41 cellular contexts compared by ENCODE assay signal in the genomic region with DNA sequence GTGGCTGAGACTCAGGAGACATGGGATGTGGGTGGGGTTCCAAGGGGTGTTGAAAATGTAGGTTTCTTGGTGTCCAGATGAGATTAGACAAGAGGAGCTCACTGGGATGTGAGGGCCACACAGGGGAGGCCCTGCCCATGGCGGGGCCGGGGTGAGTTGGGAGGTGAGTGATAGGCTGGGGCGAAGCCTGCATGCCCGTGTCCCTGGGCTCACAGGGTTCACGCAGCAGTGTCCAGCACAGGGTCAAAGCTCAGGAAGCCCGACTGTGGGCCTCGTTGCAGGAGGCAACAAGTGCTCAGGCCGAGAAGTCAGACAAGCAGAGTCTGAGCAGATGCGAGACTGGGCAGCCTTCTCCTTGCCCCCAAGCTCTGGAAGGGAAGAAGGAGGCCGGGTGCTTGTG. TPM values are rescaled to one million over a fixed set of nuclear protein-coding genes. Genes with fewer than 3 reads are reported as not detected.
DNase-seq lines count a peak whose midpoint lies in the region; ATAC-seq, FAIRE-seq and TF ChIP-seq lines count a peak whose summit lies in the region.
"Had no signal": no experiment of that assay in that cellular context is flagged by ENCODE, and none has a peak within 500 bp of the region (broad histone marks: within the 10 kb centered on the region; RNA-seq: fewer than 3 reads in every experiment).

No MANE protein-coding gene starts in this region.

- no peak overlapping the region for H3K4me2 ChIP-seq in HepG2 (ENCODE audit: low read depth, low read length)
- H3K4me2 ChIP-seq: SK-N-SH had no signal

- no peaks in the 10 kb centered on the region for H3K9me3 Mint-ChIP-seq in activated CD8-positive, alpha-beta T cell treated with anti-CD3 and anti-CD28 coated beads, Interleukin-2, amount 10 ng/mL, durations not matched to agents 7 days and 5 days (ENCODE audit: insufficient read depth)
- H3K9me3 Mint-ChIP-seq in activated CD8-positive, alpha-beta T cell treated with anti-CD3 and anti-CD28 coated beads for 36 hours, result no peaks in the 10 kb centered on the region
- H3K9me3 Mint-ChIP-seq in WTC11, result no peaks in the 10 kb centered on the region
- H3K9me3 Mint-ChIP-seq: activated B cell treated with CpG ODN at 0.5 μM for 24 hours; activated naive CD4-positive, alpha-beta T cell treated with anti-CD3 and anti-CD28 coated beads for 36 hours; activated T-helper 1 cell treated with anti-CD3 and anti-CD28 coated beads, Interleukin-12 subunit alpha, Interleukin-12 subunit beta, Interleukin-2, Interleukin-4 antibody, amounts not matched to agents 30 ng/mL and 10 ng/mL and 1 ng/mL, durations not matched to agents 14 hours and 24 hours and 36 hours; stimulated activated effector memory CD8-positive, alpha-beta T cell treated with anti-CD3 and anti-CD28 coated beads, Interleukin-12 subunit alpha, Interleukin-12 subunit beta, amount 100 ng/mL, for 72 hours; type B pancreatic cell had no signal

- no peaks in the 10 kb centered on the region for H4K20me1 ChIP-seq in HepG2 (ENCODE audit: insufficient read depth, low read length)

- CTCF ChIA-PET in activated CD8-positive, alpha-beta T cell treated with anti-CD3 and anti-CD28 coated beads, Interleukin-2, amount 10 ng/mL, durations not matched to agents 7 days and 5 days (lab: Charles Lee), result interaction anchor here (0.8 kb wide), 1 partner anchor 16 kb away, joined by 3 read pairs; no protein-coding TSS in a partner anchor
- CTCF ChIA-PET in activated CD8-positive, alpha-beta T cell treated with anti-CD3 and anti-CD28 coated beads for 36 hours (lab: Charles Lee), result interaction anchor here (3.7 kb wide), 1 partner anchor 9 kb away, joined by 23 read pairs; no protein-coding TSS in a partner anchor
- CTCF ChIA-PET in WTC11 (lab: Charles Lee), result interaction anchor here (0.6 to 1.5 kb wide), 7 partner anchors 9 to 469 kb away, joined by 3 to 5 read pairs (median 4); no protein-coding TSS in a partner anchor
- CTCF ChIA-PET in HepG2 (lab: Yijun Ruan, JAX; ENCODE audit: low intra/inter-chr PET ratio, low total read pairs), result interaction anchor here (1.5 kb wide), 1 partner anchor 10 kb away, joined by 5 read pairs; no protein-coding TSS in a partner anchor

- no peak overlapping the region for H2AFZ ChIP-seq in HepG2 (ENCODE audit: low read length)

- no peak for ATAC-seq in activated CD8-positive, alpha-beta T cell treated with anti-CD3 and anti-CD28 coated beads, Interleukin-2, amount 10 ng/mL, durations not matched to agents 7 days and 5 days
- no peak for ATAC-seq in activated CD8-positive, alpha-beta T cell treated with anti-CD3 and anti-CD28 coated beads for 36 hours
- ATAC-seq in WTC11 (no peak), HepG2 (peak; percentile 50), HG03342 (IDR thresholded peaks at IDR 0.05; ENCODE audit: unreplicated experiment) (no peak)
- ATAC-seq: left ventricle myocardium superior; naive thymus-derived CD4-positive, alpha-beta T cell; psoas muscle; stimulated activated effector memory CD8-positive, alpha-beta T cell treated with anti-CD3 and anti-CD28 coated beads, Interleukin-12 subunit alpha, Interleukin-12 subunit beta, amount 100 ng/mL, for 72 hours had no signal

- 64% methylated on average over 8 of the region's 10 CpGs for WGBS in HepG2 (ENCODE audit: low lambda C conversion rate)
- 94% methylated on average over 10 of the region's 10 CpGs for WGBS in sigmoid colon, 2 donors

- in situ Hi-C loops in HepG2 (cut with HindIII; ENCODE audit: extremely low pct_ligation_motif_present, low pct_unique_long_range_greater_than_20kb), result no loop called here

- no TSS peak for BruUV-seq in HepG2 (replicated peaks; lab: Mats Ljungman, UMichigan)

- H3K27me3 Mint-ChIP-seq in activated CD8-positive, alpha-beta T cell treated with anti-CD3 and anti-CD28 coated beads, Interleukin-2, amount 10 ng/mL, durations not matched to agents 7 days and 5 days (ENCODE audit: low read depth), result no peaks in the 10 kb centered on the region
- no peaks in the 10 kb centered on the region for H3K27me3 Mint-ChIP-seq in activated CD8-positive, alpha-beta T cell treated with anti-CD3 and anti-CD28 coated beads for 36 hours
- H3K27me3 Mint-ChIP-seq in WTC11 (ENCODE audit: low read depth), result no peaks in the 10 kb centered on the region
- H3K27me3 Mint-ChIP-seq: activated B cell treated with CpG ODN at 0.5 μM for 24 hours; naive thymus-derived CD4-positive, alpha-beta T cell; type B pancreatic cell had no signal

- no peak overlapping the region for H3K4me3 Mint-ChIP-seq in activated CD8-positive, alpha-beta T cell treated with anti-CD3 and anti-CD28 coated beads, Interleukin-2, amount 10 ng/mL, durations not matched to agents 7 days and 5 days
- H3K4me3 Mint-ChIP-seq in activated CD8-positive, alpha-beta T cell treated with anti-CD3 and anti-CD28 coated beads for 36 hours, result no peak overlapping the region
- H3K4me3 Mint-ChIP-seq in WTC11, result no peak overlapping the region
- H3K4me3 Mint-ChIP-seq: activated B cell treated with CpG ODN at 0.5 μM for 24 hours; activated naive CD4-positive, alpha-beta T cell treated with anti-CD3 and anti-CD28 coated beads for 36 hours; activated T-helper 1 cell treated with anti-CD3 and anti-CD28 coated beads, Interleukin-12 subunit alpha, Interleukin-12 subunit beta, Interleukin-2, Interleukin-4 antibody, amounts not matched to agents 30 ng/mL and 10 ng/mL and 1 ng/mL, durations not matched to agents 14 hours and 24 hours and 36 hours; naive thymus-derived CD4-positive, alpha-beta T cell; stimulated activated effector memory CD8-positive, alpha-beta T cell treated with anti-CD3 and anti-CD28 coated beads, Interleukin-12 subunit alpha, Interleukin-12 subunit beta, amount 100 ng/mL, for 72 hours; type B pancreatic cell had no signal

- no peaks in the 10 kb centered on the region for H3K4me1 Mint-ChIP-seq in activated CD8-positive, alpha-beta T cell treated with anti-CD3 and anti-CD28 coated beads, Interleukin-2, amount 10 ng/mL, durations not matched to agents 7 days and 5 days (ENCODE audit: low read depth)
- no peaks in the 10 kb centered on the region for H3K4me1 Mint-ChIP-seq in activated CD8-positive, alpha-beta T cell treated with anti-CD3 and anti-CD28 coated beads for 36 hours (ENCODE audit: low read depth)
- H3K4me1 Mint-ChIP-seq in WTC11, result no peaks in the 10 kb centered on the region
- H3K4me1 Mint-ChIP-seq: activated B cell treated with CpG ODN at 0.5 μM for 24 hours; stimulated activated effector memory CD8-positive, alpha-beta T cell treated with anti-CD3 and anti-CD28 coated beads, Interleukin-12 subunit alpha, Interleukin-12 subunit beta, amount 100 ng/mL, for 72 hours had no signal

- DNase-seq in activated CD8-positive, alpha-beta T cell treated with anti-CD3 and anti-CD28 coated beads, Interleukin-2, amount 10 ng/mL, durations not matched to agents 7 days and 5 days, result no peak
- no peak for DNase-seq in activated CD8-positive, alpha-beta T cell treated with anti-CD3 and anti-CD28 coated beads for 36 hours
- DNase-seq in WTC11 (ENCODE audit: low spot score), result no peak
- no peak for DNase-seq in HepG2 (ENCODE audit: low spot score)
- peak; percentile 45 for DNase-seq in sigmoid colon
- no peak for DNase-seq in stimulated activated CD4-positive, alpha-beta T cell treated with anti-CD3 and anti-CD28 coated beads, Interleukin-4, amount 100 ng/mL, for 24 hours
- no peak for DNase-seq in kidney glomerular epithelial cell (lab: John Stamatoyannopoulos, UW)
- DNase-seq: 8988T; activated B cell treated with CpG ODN at 0.5 μM for 24 hours; activated CD4-positive, alpha-beta T cell treated with anti-CD3 and anti-CD28 coated beads, Interleukin-2, amount 50 U/mL, for 1 hour; activated naive CD4-positive, alpha-beta T cell treated with anti-CD3 and anti-CD28 coated beads for 36 hours; anterior cingulate cortex; colonic mucosa; COR-L47; DMS79; effector CD8-positive, alpha-beta T cell; GDM1; HCEC 1CT; hippocampal formation; KG1; left ventricle myocardium superior; midbrain; naive thymus-derived CD4-positive, alpha-beta T cell; NCI-H1417; NCI-H2029; NCI-H524 treated with DMSO at 0.1 percent for 48 hours; nucleus accumbens; OCI-M1; psoas muscle; SK-N-SH; stimulated activated CD4-positive, alpha-beta T cell treated with anti-CD3 and anti-CD28 coated beads, Interleukin-15, amount 100 ng/mL, for 24 hours; substantia nigra had no signal

- TF ChIP-seq CTCF in activated CD8-positive, alpha-beta T cell treated with anti-CD3 and anti-CD28 coated beads for 36 hours (IDR thresholded peaks at IDR 0.05), result no peak
- TF ChIP-seq CTCF in WTC11 (IDR thresholded peaks at IDR 0.05), result no peak
- TF ChIP-seq CTCF in HepG2 (CRISPR knock-in tag; IDR thresholded peaks at IDR 0.05), result no peak
- no peak for TF ChIP-seq CTCF in sigmoid colon (IDR thresholded peaks at IDR 0.05)

- H3K79me2 ChIP-seq in HepG2 (ENCODE audit: insufficient read depth, low read length), result no peaks in the 10 kb centered on the region

- H3K27me3 ChIP-seq in HepG2 (ENCODE audit: control insufficient read depth in 1 of 2, insufficient read depth in 2 of 2, low read length in 2 of 2) (no peaks in the 10 kb centered on the region), sigmoid colon (no peaks in the 10 kb centered on the region)
- H3K27me3 ChIP-seq: colonic mucosa had no signal

- H3K4me1 ChIP-seq in HepG2 (ENCODE audit: insufficient read depth, low read length), result peaks cover 11% of the 10 kb centered on the region
- H3K4me1 ChIP-seq in sigmoid colon, result peaks cover 0 to 9% (median 0%) of the 10 kb centered on the region in 4 donors
- H3K4me1 ChIP-seq: colonic mucosa, psoas muscle had no signal

- TF ChIP-seq EP300 in HepG2 (IDR thresholded peaks at IDR 0.05; ENCODE audit: low read depth in 2 of 2, low read length in 2 of 2) (no peak), HepG2 (CRISPR knock-in tag; IDR thresholded peaks at IDR 0.05; ENCODE audit: borderline replicate concordance) (no peak), sigmoid colon (IDR thresholded peaks at IDR 0.05) (no peak)

- POLR2A ChIA-PET in activated CD8-positive, alpha-beta T cell treated with anti-CD3 and anti-CD28 coated beads, Interleukin-2, amount 10 ng/mL, durations not matched to agents 7 days and 5 days (lab: Charles Lee), result no interaction called here
- POLR2A ChIA-PET in activated CD8-positive, alpha-beta T cell treated with anti-CD3 and anti-CD28 coated beads for 36 hours (lab: Charles Lee), result interaction anchor here (0.6 to 1.0 kb wide), 3 partner anchors 20 to 84 kb away, joined by 3 to 4 read pairs (median 3); no protein-coding TSS in a partner anchor
- POLR2A ChIA-PET in WTC11 (lab: Charles Lee), result no interaction called here
- POLR2A ChIA-PET in HepG2 (lab: Yijun Ruan, JAX), result no interaction called here

- peak overlapping the region; percentile 8 for H3K27ac Mint-ChIP-seq in activated CD8-positive, alpha-beta T cell treated with anti-CD3 and anti-CD28 coated beads, Interleukin-2, amount 10 ng/mL, durations not matched to agents 7 days and 5 days
- H3K27ac Mint-ChIP-seq in activated CD8-positive, alpha-beta T cell treated with anti-CD3 and anti-CD28 coated beads for 36 hours, result no peak overlapping the region
- H3K27ac Mint-ChIP-seq in WTC11, result peak overlapping the region; percentile 70; the same call in 1 of the 2 replicates
- H3K27ac Mint-ChIP-seq: activated B cell treated with CpG ODN at 0.5 μM for 24 hours; activated naive CD4-positive, alpha-beta T cell treated with anti-CD3 and anti-CD28 coated beads for 36 hours; activated T-helper 1 cell treated with anti-CD3 and anti-CD28 coated beads, Interleukin-12 subunit alpha, Interleukin-12 subunit beta, Interleukin-2, Interleukin-4 antibody, amounts not matched to agents 30 ng/mL and 10 ng/mL and 1 ng/mL, durations not matched to agents 14 hours and 24 hours and 36 hours; stimulated activated effector memory CD8-positive, alpha-beta T cell treated with anti-CD3 and anti-CD28 coated beads, Interleukin-12 subunit alpha, Interleukin-12 subunit beta, amount 100 ng/mL, for 72 hours; type B pancreatic cell had no signal

- H3K36me3 ChIP-seq in HepG2 (replicated peaks in 1 of 2; ENCODE audit: control insufficient read depth in 1 of 2, insufficient read depth in 2 of 2, low read length in 2 of 2) (peaks cover 17 to 74% of the 10 kb centered on the region in 2 experiments), sigmoid colon (peaks cover 41 to 92% (median 72%) of the 10 kb centered on the region in 4 donors)

- no peak for FAIRE-seq in HepG2 (lab: Jason Lieb, UNC)

- no peak for TF ChIP-seq POLR2A in HepG2 (IDR thresholded peaks at IDR 0.05; ENCODE audit: insufficient read depth in 1 of 2, low read depth in 2 of 2, low read length in 2 of 2)
- TF ChIP-seq POLR2A in sigmoid colon (IDR thresholded peaks at IDR 0.05), result no peak

- no peaks in the 10 kb centered on the region for H3K9me3 ChIP-seq in HepG2 (ENCODE audit: low read length)
- no peaks in the 10 kb centered on the region for H3K9me3 ChIP-seq in sigmoid colon
- H3K9me3 ChIP-seq: colonic mucosa, psoas muscle, SK-N-SH had no signal

- intact Hi-C loops in activated CD8-positive, alpha-beta T cell treated with anti-CD3 and anti-CD28 coated beads for 36 hours (cut with micrococcal nuclease), result no loop called here
- intact Hi-C loops in HepG2 (cut with micrococcal nuclease; ENCODE audit: unreplicated experiment) (no loop called here), sigmoid colon (cut with DNase I) (no loop called here)

- no peak overlapping the region for H3K9ac ChIP-seq in HepG2 (ENCODE audit: insufficient read depth, low read depth, low read length)
- H3K9ac ChIP-seq: SK-N-SH had no signal

- H3K27ac ChIP-seq in HepG2 (ENCODE audit: extremely low read length, insufficient read depth, low read length) (no peak overlapping the region), sigmoid colon (no peak overlapping the region)
- H3K27ac ChIP-seq: C4-2B, colonic mucosa, epithelial cell of prostate, psoas muscle had no signal

- H3K4me3 ChIP-seq in HepG2 (replicated peaks in 1 of 3; ENCODE audit: insufficient read depth in 1 of 3, low read depth in 2 of 3, low read length in 3 of 3) (no peak overlapping the region), sigmoid colon (no peak overlapping the region)
- H3K4me3 ChIP-seq: colonic mucosa, psoas muscle had no signal

- peaks cover 66% of the 10 kb centered on the region for H3K36me3 Mint-ChIP-seq in activated CD8-positive, alpha-beta T cell treated with anti-CD3 and anti-CD28 coated beads, Interleukin-2, amount 10 ng/mL, durations not matched to agents 7 days and 5 days (ENCODE audit: low read depth)
- peaks cover 63% of the 10 kb centered on the region for H3K36me3 Mint-ChIP-seq in activated CD8-positive, alpha-beta T cell treated with anti-CD3 and anti-CD28 coated beads for 36 hours (ENCODE audit: low read depth)
- peaks cover 62% of the 10 kb centered on the region for H3K36me3 Mint-ChIP-seq in WTC11

- no peak for TF ChIP-seq RAD21 in HepG2 (CRISPR knock-in tag; IDR thresholded peaks at IDR 0.05)

RNA-seq across cellular contexts. Expression of gene CCDC8, which starts 27.2 kb away (rescaled TPM):
- total RNA-seq in activated CD8-positive, alpha-beta T cell treated with anti-CD3 and anti-CD28 coated beads, Interleukin-2, amount 10 ng/mL, durations not matched to agents 7 days and 5 days, result not detected
- not detected for total RNA-seq in activated CD8-positive, alpha-beta T cell treated with anti-CD3 and anti-CD28 coated beads for 36 hours
- total RNA-seq in WTC11 (2021) (25.2 to 27.2 TPM (median 25.7 TPM) in 3 replicates), HepG2 (2016; rRNA removed; fragmentation: Illumina TruSeq; extraction: Trizol) (0.04 TPM in 1 of 2 replicates, not detected in the other), sigmoid colon (1 to 10 TPM; 3.5 to 6.1 (median 5.2) TPM)
- total RNA-seq in HepG2 (2016; cell fraction: cytosol; rRNA removed; fragmentation: Illumina TruSeq; extraction: Trizol; ENCODE audit: low read depth), result not detected in 2 replicates
- 0.06 TPM in 1 of 2 replicates, not detected in the other for total RNA-seq in HepG2 (2016; cell fraction: insoluble cytoplasmic fraction; rRNA removed; fragmentation: Illumina TruSeq; extraction: Trizol)
- total RNA-seq in HepG2 (2016; cell fraction: membrane; rRNA removed; fragmentation: Illumina TruSeq; extraction: Trizol), result not detected in 2 replicates
- not detected in 2 replicates for total RNA-seq in HepG2 (2016; cell fraction: nucleus; rRNA removed; fragmentation: Illumina TruSeq; extraction: Trizol)
- polyA plus RNA-seq in HepG2 (2011; rRNA removed) (not detected in 2 replicates), sigmoid colon (1 to 10 TPM in 2 of 3 donors, under 1 TPM in 1; 0.69 to 2.4 (median 1.9) TPM)
- polyA plus RNA-seq in HepG2 (2011; cell fraction: cytosol; rRNA removed), result not detected in 2 replicates
- polyA plus RNA-seq in HepG2 (2011; cell fraction: nucleus; rRNA removed), result not detected in 2 replicates
- polyA plus RNA-seq in HepG2 (2012), result not detected in 2 replicates
- not detected in 2 replicates for polyA plus RNA-seq in HepG2 (2016; cell fraction: cytosol; fragmentation: Illumina TruSeq; extraction: Trizol; ENCODE audit: low read depth)
- not detected in 2 replicates for polyA plus RNA-seq in HepG2 (2016; cell fraction: insoluble cytoplasmic fraction; fragmentation: Illumina TruSeq; extraction: Trizol; ENCODE audit: low read depth)
- polyA plus RNA-seq in HepG2 (2016; cell fraction: membrane; fragmentation: Illumina TruSeq; extraction: Trizol; ENCODE audit: low read depth), result not detected in 2 replicates
- polyA plus RNA-seq in HepG2 (2016; cell fraction: nucleus; fragmentation: Illumina TruSeq; extraction: Trizol; ENCODE audit: insufficient read depth, low read depth), result not detected in 2 replicates
- polyA minus RNA-seq in HepG2 (2011; rRNA and poly(A)+ RNA removed; ENCODE audit: low replicate concordance), result not detected in 2 replicates
- polyA minus RNA-seq in HepG2 (2011; cell fraction: cytosol; rRNA and poly(A)+ RNA removed), result not detected in 2 replicates
- polyA minus RNA-seq in HepG2 (2011; cell fraction: nucleus; rRNA and poly(A)+ RNA removed), result not detected in 2 replicates
- total RNA-seq: activated B cell treated with CpG ODN at 0.5 μM for 24 hours; activated naive CD4-positive, alpha-beta T cell treated with anti-CD3 and anti-CD28 coated beads for 36 hours; activated T-helper 1 cell treated with anti-CD3 and anti-CD28 coated beads, Interleukin-12 subunit alpha, Interleukin-12 subunit beta, Interleukin-2, Interleukin-4 antibody, amounts not matched to agents 30 ng/mL and 10 ng/mL and 1 ng/mL, durations not matched to agents 14 hours and 24 hours and 36 hours; MCF 10A; naive thymus-derived CD4-positive, alpha-beta T cell; T-helper 1 cell treated with Interleukin-12 subunit alpha and Interleukin-12 subunit beta and Interleukin-4 antibody, amounts not matched to agents 30 ng/mL and 1 ng/mL, for 36 hours had no signal
- polyA plus RNA-seq: naive thymus-derived CD4-positive, alpha-beta T cell had no signal

RNA-seq across cellular contexts. Expression of gene PPP5C, which starts 39.3 kb away (rescaled TPM):
- total RNA-seq in activated CD8-positive, alpha-beta T cell treated with anti-CD3 and anti-CD28 coated beads, Interleukin-2, amount 10 ng/mL, durations not matched to agents 7 days and 5 days, result 100 to 1,000 TPM; 118 to 126 TPM
- 100 to 1,000 TPM; 108 to 111 TPM for total RNA-seq in activated CD8-positive, alpha-beta T cell treated with anti-CD3 and anti-CD28 coated beads for 36 hours
- total RNA-seq in WTC11 (2021) (98.9 to 107 TPM (median 103 TPM) in 3 replicates), HepG2 (2016; rRNA removed; fragmentation: Illumina TruSeq; extraction: Trizol) (38.2 and 41.6 TPM in 2 replicates), sigmoid colon (10 to 100 TPM; 37.1 to 61.5 (median 46.5) TPM)
- 6.6 and 9.3 TPM in 2 replicates for total RNA-seq in HepG2 (2016; cell fraction: cytosol; rRNA removed; fragmentation: Illumina TruSeq; extraction: Trizol; ENCODE audit: low read depth)
- 33.6 and 40.9 TPM in 2 replicates for total RNA-seq in HepG2 (2016; cell fraction: insoluble cytoplasmic fraction; rRNA removed; fragmentation: Illumina TruSeq; extraction: Trizol)
- total RNA-seq in HepG2 (2016; cell fraction: membrane; rRNA removed; fragmentation: Illumina TruSeq; extraction: Trizol), result 12.2 and 12.3 TPM in 2 replicates
- total RNA-seq in HepG2 (2016; cell fraction: nucleus; rRNA removed; fragmentation: Illumina TruSeq; extraction: Trizol), result 31.3 and 44.2 TPM in 2 replicates
- polyA plus RNA-seq in HepG2 (2011; rRNA removed) (67.9 and 68.5 TPM in 2 replicates), sigmoid colon (10 to 100 TPM; 27.6 to 62.3 (median 37.7) TPM)
- 52.3 and 70.1 TPM in 2 replicates for polyA plus RNA-seq in HepG2 (2011; cell fraction: cytosol; rRNA removed)
- 118 and 133 TPM in 2 replicates for polyA plus RNA-seq in HepG2 (2011; cell fraction: nucleus; rRNA removed)
- polyA plus RNA-seq in HepG2 (2012), result 33.2 and 36.7 TPM in 2 replicates
- 3.4 and 4.4 TPM in 2 replicates for polyA plus RNA-seq in HepG2 (2016; cell fraction: cytosol; fragmentation: Illumina TruSeq; extraction: Trizol; ENCODE audit: low read depth)
- 45.7 and 54.9 TPM in 2 replicates for polyA plus RNA-seq in HepG2 (2016; cell fraction: insoluble cytoplasmic fraction; fragmentation: Illumina TruSeq; extraction: Trizol; ENCODE audit: low read depth)
- 6.8 and 8.2 TPM in 2 replicates for polyA plus RNA-seq in HepG2 (2016; cell fraction: membrane; fragmentation: Illumina TruSeq; extraction: Trizol; ENCODE audit: low read depth)
- 82.9 and 89.8 TPM in 2 replicates for polyA plus RNA-seq in HepG2 (2016; cell fraction: nucleus; fragmentation: Illumina TruSeq; extraction: Trizol; ENCODE audit: insufficient read depth, low read depth)
- polyA minus RNA-seq in HepG2 (2011; rRNA and poly(A)+ RNA removed; ENCODE audit: low replicate concordance), result 92.2 and 144 TPM in 2 replicates
- polyA minus RNA-seq in HepG2 (2011; cell fraction: cytosol; rRNA and poly(A)+ RNA removed), result 26.7 and 26.9 TPM in 2 replicates
- 63.0 and 66.9 TPM in 2 replicates for polyA minus RNA-seq in HepG2 (2011; cell fraction: nucleus; rRNA and poly(A)+ RNA removed)

RNA-seq across cellular contexts. Expression of gene PNMA8C, which starts 42.6 kb away (rescaled TPM):
- under 1 TPM in 1 of 2 experiments, not detected in 1; 0.08 TPM for total RNA-seq in activated CD8-positive, alpha-beta T cell treated with anti-CD3 and anti-CD28 coated beads, Interleukin-2, amount 10 ng/mL, durations not matched to agents 7 days and 5 days
- not detected for total RNA-seq in activated CD8-positive, alpha-beta T cell treated with anti-CD3 and anti-CD28 coated beads for 36 hours
- total RNA-seq in WTC11 (2021), result 1.2 to 2.0 TPM (median 2.0 TPM) in 3 replicates
- not detected in 2 replicates for total RNA-seq in HepG2 (2016; rRNA removed; fragmentation: Illumina TruSeq; extraction: Trizol)
- total RNA-seq in HepG2 (2016; cell fraction: cytosol; rRNA removed; fragmentation: Illumina TruSeq; extraction: Trizol; ENCODE audit: low read depth), result not detected in 2 replicates
- not detected in 2 replicates for total RNA-seq in HepG2 (2016; cell fraction: insoluble cytoplasmic fraction; rRNA removed; fragmentation: Illumina TruSeq; extraction: Trizol)
- not detected in 2 replicates for total RNA-seq in HepG2 (2016; cell fraction: membrane; rRNA removed; fragmentation: Illumina TruSeq; extraction: Trizol)
- total RNA-seq in HepG2 (2016; cell fraction: nucleus; rRNA removed; fragmentation: Illumina TruSeq; extraction: Trizol), result not detected in 2 replicates
- not detected in 2 replicates for polyA plus RNA-seq in HepG2 (2011; rRNA removed)
- not detected in 2 replicates for polyA plus RNA-seq in HepG2 (2011; cell fraction: cytosol; rRNA removed)
- not detected in 2 replicates for polyA plus RNA-seq in HepG2 (2011; cell fraction: nucleus; rRNA removed)
- polyA plus RNA-seq in HepG2 (2012), result not detected in 2 replicates
- not detected in 2 replicates for polyA plus RNA-seq in HepG2 (2016; cell fraction: cytosol; fragmentation: Illumina TruSeq; extraction: Trizol; ENCODE audit: low read depth)
- polyA plus RNA-seq in HepG2 (2016; cell fraction: insoluble cytoplasmic fraction; fragmentation: Illumina TruSeq; extraction: Trizol; ENCODE audit: low read depth), result not detected in 2 replicates
- polyA plus RNA-seq in HepG2 (2016; cell fraction: membrane; fragmentation: Illumina TruSeq; extraction: Trizol; ENCODE audit: low read depth), result not detected in 2 replicates
- polyA plus RNA-seq in HepG2 (2016; cell fraction: nucleus; fragmentation: Illumina TruSeq; extraction: Trizol; ENCODE audit: insufficient read depth, low read depth), result not detected in 2 replicates
- 0.02 TPM in 1 of 2 replicates, not detected in the other for polyA minus RNA-seq in HepG2 (2011; rRNA and poly(A)+ RNA removed; ENCODE audit: low replicate concordance)
- not detected in 2 replicates for polyA minus RNA-seq in HepG2 (2011; cell fraction: cytosol; rRNA and poly(A)+ RNA removed)
- polyA minus RNA-seq in HepG2 (2011; cell fraction: nucleus; rRNA and poly(A)+ RNA removed), result not detected in 2 replicates
- under 1 TPM in 3 of 4 donors, not detected in 1; 0.27 to 0.36 (median 0.28) TPM for total RNA-seq in sigmoid colon
- polyA plus RNA-seq in sigmoid colon, result under 1 TPM in 2 of 3 donors, not detected in 1; 0.23 to 0.25 TPM
- total RNA-seq: activated B cell treated with CpG ODN at 0.5 μM for 24 hours; activated naive CD4-positive, alpha-beta T cell treated with anti-CD3 and anti-CD28 coated beads for 36 hours; activated T-helper 1 cell treated with anti-CD3 and anti-CD28 coated beads, Interleukin-12 subunit alpha, Interleukin-12 subunit beta, Interleukin-2, Interleukin-4 antibody, amounts not matched to agents 30 ng/mL and 10 ng/mL and 1 ng/mL, durations not matched to agents 14 hours and 24 hours and 36 hours; bronchial epithelial cell; MCF 10A; naive thymus-derived CD4-positive, alpha-beta T cell; psoas muscle; T-helper 1 cell treated with Interleukin-12 subunit alpha and Interleukin-12 subunit beta and Interleukin-4 antibody, amounts not matched to agents 30 ng/mL and 1 ng/mL, for 36 hours had no signal
- polyA plus RNA-seq: naive thymus-derived CD4-positive, alpha-beta T cell had no signal
